ENCODE assay signal across 9 cellular contexts in genomic region chr1:31787786-31788137, GRCh38. TPM values are rescaled to one million over a fixed set of nuclear protein-coding genes. Genes with fewer than 3 reads are reported as not detected.
DNase-seq lines count a peak whose midpoint lies in the region; FAIRE-seq and TF ChIP-seq lines count a peak whose summit lies in the region.
"Had no signal": no experiment of that assay in that cellular context is flagged by ENCODE, and none has a peak within 500 bp of the region (broad histone marks: within the 10 kb centered on the region; RNA-seq: fewer than 3 reads in every experiment).

No MANE protein-coding gene starts in this region.

- H3K36me3 ChIP-seq in SU-DHL-6 (ENCODE audit: low read length): no peaks in the 10 kb centered on the region
- H3K36me3 ChIP-seq in esophagus muscularis mucosa: no peaks in the 10 kb centered on the region

- peak overlapping the region; percentile 65 for H3K4me2 ChIP-seq in SU-DHL-6 (ENCODE audit: low read depth, low read length, poor library complexity, severe bottlenecking)

- TF ChIP-seq EP300 in esophagus muscularis mucosa (IDR thresholded peaks at IDR 0.05): no peak

- no peaks in the 10 kb centered on the region for H3K9me2 ChIP-seq in SU-DHL-6 (replicated peaks; ENCODE audit: insufficient read depth, low read length)

- no peak overlapping the region for H2AFZ ChIP-seq in SU-DHL-6 (ENCODE audit: low read depth, low read length, severe bottlenecking)

- peaks cover 7 to 23% (median 19%) of the 10 kb centered on the region in 4 donors for H3K4me1 ChIP-seq in esophagus muscularis mucosa

- H3K4me3 ChIP-seq in GM12864 (ENCODE audit: low read depth, low read length) (peak overlapping the region; percentile 74), SU-DHL-6 (ENCODE audit: insufficient read depth, low read length, poor library complexity, severe bottlenecking) (no peak overlapping the region), esophagus muscularis mucosa (peak overlapping the region in 3 of 4 donors; percentile 64 to 67 (median 67)), retinal pigment epithelial cell (ENCODE audit: low read length) (peak overlapping the region; percentile 76)

- H3K79me2 ChIP-seq in SU-DHL-6 (ENCODE audit: insufficient read depth, low read length): no peaks in the 10 kb centered on the region

- H4K20me1 ChIP-seq in SU-DHL-6 (ENCODE audit: low read depth, low read length): no peaks in the 10 kb centered on the region

- intact Hi-C loops in esophagus muscularis mucosa (cut with DNase I): loop anchor here (2.0 to 10.0 kb wide), 4 partner anchors 25 to 225 kb away; no protein-coding TSS in a partner anchor

- H3K27me3 ChIP-seq in SU-DHL-6 (ENCODE audit: low read length) (no peaks in the 10 kb centered on the region), esophagus muscularis mucosa (no peaks in the 10 kb centered on the region)

- H3K9ac ChIP-seq in SU-DHL-6 (ENCODE audit: low read length): peak overlapping the region; percentile 49; the same call in 1 of the 2 replicates

- no peak for TF ChIP-seq POLR2A in esophagus muscularis mucosa (IDR thresholded peaks at IDR 0.05; ENCODE audit: low read depth)

- peaks cover 12% of the 10 kb centered on the region for H3F3A ChIP-seq in SU-DHL-6 (ENCODE audit: insufficient read depth)

- TF ChIP-seq CTCF in GM12864 (IDR thresholded peaks at IDR 0.05; ENCODE audit: low read depth, low read length, missing control alignments) (no peak), SU-DHL-6 (IDR thresholded peaks at IDR 0.05; ENCODE audit: insufficient read depth, low read length, poor library complexity, severe bottlenecking) (no peak), esophagus muscularis mucosa (IDR thresholded peaks at IDR 0.05) (no peak), retinal pigment epithelial cell (conservative IDR thresholded peaks at IDR 0.05; ENCODE audit: low read depth, low read length) (no peak)

- WGBS in esophagus muscularis mucosa: 43% methylated on average over 1 of the region's 1 CpG

- DNase-seq in GM12864 (ENCODE audit: low read depth) (no peak), esophagus muscularis mucosa (ENCODE audit: extremely low spot score) (no peak), retinal pigment epithelial cell (ENCODE audit: low read depth) (no peak), NCI-H226 (no peak), RCC 7860 (ENCODE audit: low spot score) (no peak), DMS114 treated with DMSO at 0.1 percent for 48 hours (lab: John Stamatoyannopoulos, UW; ENCODE audit: unreplicated experiment) (no peak), DMS53 (lab: John Stamatoyannopoulos, UW) (no peak)

- H3K27ac ChIP-seq in SU-DHL-6 (ENCODE audit: low read depth, low read length) (peak overlapping the region; percentile 32), esophagus muscularis mucosa (replicated peaks in 1 of 4) (peak overlapping the region; percentile 71 to 79 (median 74))

- FAIRE-seq in RCC 7860 (lab: Jason Lieb, UNC): no peak

- no peaks in the 10 kb centered on the region for H3K9me3 ChIP-seq in SU-DHL-6 (ENCODE audit: insufficient read depth, low read length)
- H3K9me3 ChIP-seq in esophagus muscularis mucosa: no peaks in the 10 kb centered on the region

RNA-seq across cellular contexts. Expression of gene ADGRB2, which starts 23.6 kb away (rescaled TPM):
- 1 to 10 TPM in 2 of 4 donors, under 1 TPM in 2; 0.83 to 4.2 (median 2.1) TPM for total RNA-seq in esophagus muscularis mucosa

RNA-seq across cellular contexts. Expression of gene SPOCD1, which starts 28.1 kb away (rescaled TPM):
- total RNA-seq in esophagus muscularis mucosa: under 1 TPM in 3 of 4 donors, not detected in 1; 0.17 to 0.19 (median 0.17) TPM
- total RNA-seq: T-helper 1 cell treated with Interleukin-12 subunit alpha and Interleukin-12 subunit beta and Interleukin-4 antibody, amounts not matched to agents 30 ng/mL and 1 ng/mL, for 36 hours had no signal
